Comparison of ENCODE assay signal across 8 cellular contexts in the genomic region with DNA sequence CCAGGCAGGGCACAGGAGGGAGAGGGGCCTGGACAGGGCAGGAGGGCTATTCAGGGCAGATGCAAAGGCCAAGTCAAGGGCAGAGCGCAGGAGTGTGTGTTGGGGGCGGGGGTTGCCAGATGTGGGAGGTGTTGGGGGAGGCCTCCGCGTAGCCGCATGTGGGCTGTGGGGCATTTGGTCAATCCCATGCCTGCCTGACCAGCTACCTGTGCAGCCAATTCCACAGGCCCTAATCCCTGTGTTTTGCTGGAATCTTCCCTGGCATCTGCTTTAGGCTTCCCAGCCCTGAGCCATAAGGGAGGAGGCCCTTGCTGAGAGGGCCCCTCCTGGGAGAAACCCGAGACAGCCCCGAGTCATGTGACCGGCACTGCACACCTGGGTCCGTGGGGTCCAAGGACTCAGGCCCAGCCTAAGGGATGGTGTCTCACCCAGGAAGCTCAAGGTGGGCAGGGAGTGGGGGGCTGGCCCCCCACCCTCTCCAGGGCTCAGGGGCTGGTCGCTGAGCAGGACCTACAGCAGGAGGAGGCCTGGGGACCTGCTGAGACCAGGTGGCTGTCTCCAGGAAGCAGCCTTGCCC. TPM values are rescaled to one million over a fixed set of nuclear protein-coding genes. Genes with fewer than 3 reads are reported as not detected.
A peak's percentile ranks its signal among the peaks of the same experiment; 100 is the strongest.
DNase-seq lines count a peak whose midpoint lies in the region; ATAC-seq and TF ChIP-seq lines count a peak whose summit lies in the region.

No MANE protein-coding gene starts in this region.

- peak overlapping the region; percentile 49 for H3K4me3 Mint-ChIP-seq in activated T-cell treated with anti-CD3 and anti-CD28 coated beads, Interleukin-2, amount 50 U/mL, for 4 hours
- peak overlapping the region; percentile 83 for H3K4me3 Mint-ChIP-seq in T-helper 17 cell

- peaks cover 76% of the 10 kb centered on the region for H3K4me1 Mint-ChIP-seq in activated T-cell treated with anti-CD3 and anti-CD28 coated beads, Interleukin-2, amount 50 U/mL, for 4 hours (ENCODE audit: low read depth)
- H3K4me1 Mint-ChIP-seq in T-helper 17 cell: peaks cover 51% of the 10 kb centered on the region

- peaks cover 0 to 23% (median 10%) of the 10 kb centered on the region in 4 donors for H3K36me3 ChIP-seq in upper lobe of left lung

- peak overlapping the region in 2 of 4 donors; percentile 14 to 25 for H3K4me3 ChIP-seq in upper lobe of left lung

- peaks cover 31 to 40% (median 36%) of the 10 kb centered on the region in 4 donors for H3K4me1 ChIP-seq in upper lobe of left lung

- H3K9me3 Mint-ChIP-seq in activated T-cell treated with anti-CD3 and anti-CD28 coated beads, Interleukin-2, amount 50 U/mL, for 4 hours: no peaks in the 10 kb centered on the region

- H3K27me3 ChIP-seq in upper lobe of left lung: no peaks in the 10 kb centered on the region

- no peaks in the 10 kb centered on the region for H3K27me3 Mint-ChIP-seq in activated T-cell treated with anti-CD3 and anti-CD28 coated beads, Interleukin-2, amount 50 U/mL, for 4 hours (ENCODE audit: low read depth)
- H3K27me3 Mint-ChIP-seq in T-helper 17 cell: no peaks in the 10 kb centered on the region

- TF ChIP-seq POLR2A in upper lobe of left lung (IDR thresholded peaks at IDR 0.05): no peak

- DNase-seq in activated T-cell treated with anti-CD3 and anti-CD28 coated beads, Interleukin-2, amount 50 U/mL, for 4 hours: no peak
- DNase-seq in activated T-cell treated with anti-CD3 and anti-CD28 coated beads for 4 hours (no peak), T-helper 17 cell (no peak), iPS-NIHi11 (ENCODE audit: low spot score) (peak; percentile 68), upper lobe of left lung (peak in 1 of 2 donors; percentile 30), SIG-M5 treated with dmso at 0.1 percent for 504 hours (lab: John Stamatoyannopoulos, UW; ENCODE audit: unreplicated experiment) (no peak), MV-4-11 (lab: John Stamatoyannopoulos, UW) (no peak)

- H3K36me3 Mint-ChIP-seq in activated T-cell treated with anti-CD3 and anti-CD28 coated beads, Interleukin-2, amount 50 U/mL, for 4 hours (ENCODE audit: insufficient read depth): peaks cover 12% of the 10 kb centered on the region
- H3K36me3 Mint-ChIP-seq in T-helper 17 cell (ENCODE audit: low read depth): peaks cover 3% of the 10 kb centered on the region

- H3K9me3 ChIP-seq in T-helper 17 cell (ENCODE audit: control insufficient read depth, low read length, poor library complexity, severe bottlenecking) (no peaks in the 10 kb centered on the region), upper lobe of left lung (no peaks in the 10 kb centered on the region)

- TF ChIP-seq CTCF in upper lobe of left lung (IDR thresholded peaks at IDR 0.05): no peak

- peak overlapping the region; percentile 97 for H3K27ac Mint-ChIP-seq in T-helper 17 cell

- WGBS in upper lobe of left lung, 2 donors: 68 to 71% methylated on average over 8 of the region's 10 CpGs

- ATAC-seq in activated T-cell treated with anti-CD3 and anti-CD28 coated beads, Interleukin-2, amount 50 U/mL, for 4 hours: peak; percentile 5 to 10
- peak; percentile 10 for ATAC-seq in HG02973 (IDR thresholded peaks at IDR 0.05; ENCODE audit: unreplicated experiment)
- ATAC-seq in T-helper 17 cell: peak; percentile 23
- ATAC-seq in upper lobe of left lung (ENCODE audit: low FRiP score in 2 of 2): peak in 1 of 2 donors; percentile 1

- H3K27ac ChIP-seq in upper lobe of left lung: peak overlapping the region; percentile 84 to 97 (median 92)

- no peak for TF ChIP-seq EP300 in upper lobe of left lung (IDR thresholded peaks at IDR 0.05)

RNA-seq across cellular contexts. Expression of a gene that starts 20.3 kb away (rescaled TPM):
- 10 to 100 TPM; 11.3 to 13.8 (median 12.3) TPM for total RNA-seq in activated T-cell treated with anti-CD3 and anti-CD28 coated beads, Interleukin-2, amount 50 U/mL, for 4 hours
- total RNA-seq in T-helper 17 cell (10 to 100 TPM; 23.3 to 24.7 TPM), upper lobe of left lung (10 to 100 TPM in 5 of 6 donors, 1 to 10 TPM in 1; 6.0 to 22.3 (median 15.5) TPM)

RNA-seq across cellular contexts. Expression of a gene that starts 33.5 kb away (rescaled TPM):
- total RNA-seq in activated T-cell treated with anti-CD3 and anti-CD28 coated beads, Interleukin-2, amount 50 U/mL, for 4 hours: 10 to 100 TPM; 65.2 to 75.4 (median 66.2) TPM
- 10 to 100 TPM; 88.2 to 95.8 TPM for total RNA-seq in T-helper 17 cell
- total RNA-seq in upper lobe of left lung: 10 to 100 TPM; 20.5 to 51.3 (median 39.0) TPM

RNA-seq across cellular contexts. Expression of a gene that starts 42.1 kb away (rescaled TPM):
- total RNA-seq in activated T-cell treated with anti-CD3 and anti-CD28 coated beads, Interleukin-2, amount 50 U/mL, for 4 hours: not detected
- total RNA-seq in T-helper 17 cell (not detected), upper lobe of left lung (under 1 TPM in 1 of 6 donors, not detected in 5; 0.43 TPM)

RNA-seq across cellular contexts. Expression of a gene that starts 45.7 kb away (rescaled TPM):
- total RNA-seq in activated T-cell treated with anti-CD3 and anti-CD28 coated beads, Interleukin-2, amount 50 U/mL, for 4 hours: 100 to 1,000 TPM in 1 of 3 donors, 10 to 100 TPM in 2; 91.2 to 102 (median 94.0) TPM
- 10 to 100 TPM; 39.6 to 51.6 TPM for total RNA-seq in T-helper 17 cell
- total RNA-seq in upper lobe of left lung: 10 to 100 TPM in 5 of 6 donors, 1 to 10 TPM in 1; 9.3 to 24.4 (median 14.6) TPM

RNA-seq across cellular contexts. Expression of a gene that starts 47.6 kb away (rescaled TPM):
- under 1 TPM in 2 of 3 donors, not detected in 1; 0.08 to 0.30 TPM for total RNA-seq in activated T-cell treated with anti-CD3 and anti-CD28 coated beads, Interleukin-2, amount 50 U/mL, for 4 hours
- total RNA-seq in T-helper 17 cell (under 1 TPM in 1 of 2 donors, not detected in 1; 0.31 TPM), upper lobe of left lung (1 to 10 TPM; 1.5 to 4.3 (median 2.5) TPM)
